ENCODE assay signal across 2 cellular contexts in genomic region chr5:178338126-178338749, GRCh38.
A peak's percentile ranks its signal among the peaks of the same experiment; 100 is the strongest.
TF ChIP-seq lines count a peak whose summit lies in the region.

No MANE protein-coding gene starts in this region.

TF ChIP-seq in liver, 16 proteins besides CTCF, POLR2A, EP300 and RAD21 (continued from another document):
- TF ChIP-seq REST (IDR thresholded peaks at IDR 0.05) (peak; percentile 28), RXRA (IDR thresholded peaks at IDR 0.05) (peak; percentile 87 to 91), ZBTB33 (IDR thresholded peaks at IDR 0.05) (no peak), JUND (IDR thresholded peaks at IDR 0.05) (peak; percentile 60 to 71), NR2F2 (IDR thresholded peaks at IDR 0.05) (peak; percentile 40), HNF4G (IDR thresholded peaks at IDR 0.05) (peak; percentile 97), FOXA1 (IDR thresholded peaks at IDR 0.05) (no peak), TAF1 (conservative IDR thresholded peaks at IDR 0.05) (peak; percentile 69), SP1 (IDR thresholded peaks at IDR 0.05) (peak; percentile 98), YY1 (IDR thresholded peaks at IDR 0.05) (peak; percentile 39), GABPA (IDR thresholded peaks at IDR 0.05 in 1 of 2, conservative IDR thresholded peaks at IDR 0.05 in 1 of 2) (peak in 1 of 2 donors; percentile 13), FOXA2 (IDR thresholded peaks at IDR 0.05) (no peak)

TF ChIP-seq in HepG2, 621 proteins besides CTCF, POLR2A, EP300 and RAD21 (continued from another document):
- TF ChIP-seq, protein P1, sequence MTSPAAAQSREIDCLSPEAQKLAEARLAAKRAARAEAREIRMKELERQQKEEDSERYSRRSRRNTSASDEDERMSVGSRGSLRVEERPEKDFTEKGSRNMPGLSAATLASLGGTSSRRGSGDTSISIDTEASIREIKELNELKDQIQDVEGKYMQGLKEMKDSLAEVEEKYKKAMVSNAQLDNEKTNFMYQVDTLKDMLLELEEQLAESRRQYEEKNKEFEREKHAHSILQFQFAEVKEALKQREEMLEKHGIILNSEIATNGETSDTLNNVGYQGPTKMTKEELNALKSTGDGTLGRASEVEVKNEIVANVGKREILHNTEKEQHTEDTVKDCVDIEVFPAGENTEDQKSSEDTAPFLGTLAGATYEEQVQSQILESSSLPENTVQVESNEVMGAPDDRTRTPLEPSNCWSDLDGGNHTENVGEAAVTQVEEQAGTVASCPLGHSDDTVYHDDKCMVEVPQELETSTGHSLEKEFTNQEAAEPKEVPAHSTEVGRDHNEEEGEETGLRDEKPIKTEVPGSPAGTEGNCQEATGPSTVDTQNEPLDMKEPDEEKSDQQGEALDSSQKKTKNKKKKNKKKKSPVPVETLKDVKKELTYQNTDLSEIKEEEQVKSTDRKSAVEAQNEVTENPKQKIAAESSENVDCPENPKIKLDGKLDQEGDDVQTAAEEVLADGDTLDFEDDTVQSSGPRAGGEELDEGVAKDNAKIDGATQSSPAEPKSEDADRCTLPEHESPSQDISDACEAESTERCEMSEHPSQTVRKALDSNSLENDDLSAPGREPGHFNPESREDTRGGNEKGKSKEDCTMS (CRISPR knock-in tag; conservative IDR thresholded peaks at IDR 0.05), result no peak
- TF ChIP-seq, protein P2, sequence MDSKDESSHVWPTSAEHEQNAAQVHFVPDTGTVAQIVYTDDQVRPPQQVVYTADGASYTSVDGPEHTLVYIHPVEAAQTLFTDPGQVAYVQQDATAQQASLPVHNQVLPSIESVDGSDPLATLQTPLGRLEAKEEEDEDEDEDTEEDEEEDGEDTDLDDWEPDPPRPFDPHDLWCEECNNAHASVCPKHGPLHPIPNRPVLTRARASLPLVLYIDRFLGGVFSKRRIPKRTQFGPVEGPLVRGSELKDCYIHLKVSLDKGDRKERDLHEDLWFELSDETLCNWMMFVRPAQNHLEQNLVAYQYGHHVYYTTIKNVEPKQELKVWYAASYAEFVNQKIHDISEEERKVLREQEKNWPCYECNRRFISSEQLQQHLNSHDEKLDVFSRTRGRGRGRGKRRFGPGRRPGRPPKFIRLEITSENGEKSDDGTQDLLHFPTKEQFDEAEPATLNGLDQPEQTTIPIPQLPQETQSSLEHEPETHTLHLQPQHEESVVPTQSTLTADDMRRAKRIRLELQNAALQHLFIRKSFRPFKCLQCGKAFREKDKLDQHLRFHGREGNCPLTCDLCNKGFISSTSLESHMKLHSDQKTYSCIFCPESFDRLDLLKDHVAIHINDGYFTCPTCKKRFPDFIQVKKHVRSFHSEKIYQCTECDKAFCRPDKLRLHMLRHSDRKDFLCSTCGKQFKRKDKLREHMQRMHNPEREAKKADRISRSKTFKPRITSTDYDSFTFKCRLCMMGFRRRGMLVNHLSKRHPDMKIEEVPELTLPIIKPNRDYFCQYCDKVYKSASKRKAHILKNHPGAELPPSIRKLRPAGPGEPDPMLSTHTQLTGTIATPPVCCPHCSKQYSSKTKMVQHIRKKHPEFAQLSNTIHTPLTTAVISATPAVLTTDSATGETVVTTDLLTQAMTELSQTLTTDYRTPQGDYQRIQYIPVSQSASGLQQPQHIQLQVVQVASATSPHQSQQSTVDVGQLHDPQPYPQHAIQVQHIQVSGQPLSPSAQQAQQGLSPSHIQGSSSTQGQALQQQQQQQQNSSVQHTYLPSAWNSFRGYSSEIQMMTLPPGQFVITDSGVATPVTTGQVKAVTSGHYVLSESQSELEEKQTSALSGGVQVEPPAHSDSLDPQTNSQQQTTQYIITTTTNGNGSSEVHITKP (CRISPR knock-in tag; IDR thresholded peaks at IDR 0.05; ENCODE audit: low read depth), result no peak
- TF ChIP-seq ZNF30 (CRISPR knock-in tag; IDR thresholded peaks at IDR 0.05), result no peak
- no peak for TF ChIP-seq SP2 (CRISPR knock-in tag; IDR thresholded peaks at IDR 0.05)
- TF ChIP-seq FOXM1 (CRISPR knock-in tag; IDR thresholded peaks at IDR 0.05), result no peak
- TF ChIP-seq HDAC2 (CRISPR knock-in tag; IDR thresholded peaks at IDR 0.05), result no peak
- TF ChIP-seq AHR (CRISPR knock-in tag; IDR thresholded peaks at IDR 0.05), result no peak
- TF ChIP-seq MNT (IDR thresholded peaks at IDR 0.05), result no peak
- no peak for TF ChIP-seq NCOA1 (CRISPR knock-in tag; IDR thresholded peaks at IDR 0.05)
- TF ChIP-seq ZSCAN30 (CRISPR knock-in tag; IDR thresholded peaks at IDR 0.05), result no peak
- no peak for TF ChIP-seq RORA (CRISPR knock-in tag; IDR thresholded peaks at IDR 0.05)
- TF ChIP-seq, protein P3, sequence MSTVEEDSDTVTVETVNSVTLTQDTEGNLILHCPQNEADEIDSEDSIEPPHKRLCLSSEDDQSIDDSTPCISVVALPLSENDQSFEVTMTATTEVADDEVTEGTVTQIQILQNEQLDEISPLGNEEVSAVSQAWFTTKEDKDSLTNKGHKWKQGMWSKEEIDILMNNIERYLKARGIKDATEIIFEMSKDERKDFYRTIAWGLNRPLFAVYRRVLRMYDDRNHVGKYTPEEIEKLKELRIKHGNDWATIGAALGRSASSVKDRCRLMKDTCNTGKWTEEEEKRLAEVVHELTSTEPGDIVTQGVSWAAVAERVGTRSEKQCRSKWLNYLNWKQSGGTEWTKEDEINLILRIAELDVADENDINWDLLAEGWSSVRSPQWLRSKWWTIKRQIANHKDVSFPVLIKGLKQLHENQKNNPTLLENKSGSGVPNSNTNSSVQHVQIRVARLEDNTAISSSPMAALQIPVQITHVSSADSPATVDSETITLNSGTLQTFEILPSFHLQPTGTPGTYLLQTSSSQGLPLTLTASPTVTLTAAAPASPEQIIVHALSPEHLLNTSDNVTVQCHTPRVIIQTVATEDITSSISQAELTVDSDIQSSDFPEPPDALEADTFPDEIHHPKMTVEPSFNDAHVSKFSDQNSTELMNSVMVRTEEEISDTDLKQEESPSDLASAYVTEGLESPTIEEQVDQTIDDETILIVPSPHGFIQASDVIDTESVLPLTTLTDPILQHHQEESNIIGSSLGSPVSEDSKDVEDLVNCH (CRISPR knock-in tag; IDR thresholded peaks at IDR 0.05), result no peak
- no peak for TF ChIP-seq ZNF33A (CRISPR knock-in tag; IDR thresholded peaks at IDR 0.05; ENCODE audit: borderline replicate concordance)
